In the genomic region with DNA sequence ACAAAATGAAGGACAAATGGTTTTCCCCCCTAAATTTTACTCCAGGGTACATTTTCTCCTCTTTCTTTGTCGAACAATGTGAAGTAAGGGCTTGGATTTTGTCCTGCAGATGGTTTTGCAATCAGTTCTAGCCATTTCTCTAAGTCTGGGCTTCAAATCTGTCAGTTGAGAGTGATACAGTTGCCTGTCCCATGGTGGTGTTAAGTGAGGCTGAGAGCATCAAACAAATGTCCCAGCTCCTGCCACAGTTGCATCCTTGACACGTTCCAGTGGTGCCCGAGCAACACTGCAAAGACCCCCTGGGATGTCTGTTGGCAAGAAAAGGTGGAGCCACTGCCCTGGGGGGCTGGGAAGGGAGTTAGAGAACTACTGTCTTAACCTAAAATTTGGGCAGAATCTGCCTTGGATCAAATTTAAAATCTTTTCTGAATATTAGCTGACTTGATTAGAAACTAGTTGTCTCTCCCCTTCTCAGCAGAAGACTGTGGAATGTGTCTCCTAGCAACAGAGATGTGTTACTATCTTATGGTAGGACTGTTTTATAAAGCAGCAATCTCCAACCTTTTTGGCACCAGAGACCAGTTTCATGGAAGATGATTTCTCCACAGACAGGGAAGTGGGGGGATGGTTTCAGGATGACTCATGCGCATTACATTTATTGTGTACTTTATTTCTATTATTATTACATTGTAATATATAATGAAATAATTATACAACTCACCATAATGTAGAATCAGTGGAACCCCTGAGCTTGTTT, we compare ENCODE assay signal across 18 cellular contexts.
DNase-seq lines count a peak whose midpoint lies in the region; ATAC-seq, FAIRE-seq and TF ChIP-seq lines count a peak whose summit lies in the region.
"Had no signal": no experiment of that assay in that cellular context is flagged by ENCODE, and none has a peak within 500 bp of the region (broad histone marks: within the 10 kb centered on the region; RNA-seq: fewer than 3 reads in every experiment).

No MANE protein-coding gene starts in this region.

- H3K27me3 ChIP-seq in endothelial cell of umbilical vein (ENCODE audit: control insufficient read depth in 2 of 2, insufficient read depth in 2 of 2, low read length in 2 of 2) (no peaks in the 10 kb centered on the region), sigmoid colon (no peaks in the 10 kb centered on the region)
- H3K27me3 ChIP-seq: Peyer's patch had no signal

- ATAC-seq in activated naive CD4-positive, alpha-beta T cell treated with anti-CD3 and anti-CD28 coated beads, Interleukin-2, amount 50 U/mL, for 72 hours = no peak
- ATAC-seq: CD8-positive, alpha-beta T cell; stimulated activated naive CD8-positive, alpha-beta T cell treated with anti-CD3 and anti-CD28 coated beads, Interleukin-15, amount 100 ng/mL, for 72 hours; T-helper 17 cell had no signal

- no peaks in the 10 kb centered on the region for H3K79me2 ChIP-seq in endothelial cell of umbilical vein (ENCODE audit: control insufficient read depth, insufficient read depth, low read length)

- H3K4me3 ChIP-seq in endothelial cell of umbilical vein (replicated peaks in 1 of 3; ENCODE audit: insufficient read depth in 1 of 3, low read depth in 1 of 3, low read length in 3 of 3) (no peak overlapping the region), mesodermal cell (ENCODE audit: extremely low read depth, insufficient read depth, low read length, poor library complexity, severe bottlenecking) (no peak overlapping the region), sigmoid colon (no peak overlapping the region)
- H3K4me3 ChIP-seq: Peyer's patch had no signal

- TF ChIP-seq EP300 in sigmoid colon (IDR thresholded peaks at IDR 0.05) = no peak

- CTCF ChIA-PET in endothelial cell of umbilical vein (lab: Charles Lee) = interaction anchor here (0.8 to 2.1 kb wide), 3 partner anchors 125 to 181 kb away, joined by 3 to 8 read pairs (median 3); a partner anchor contains a TSS
- CTCF ChIA-PET in HEK293T (lab: Yijun Ruan, JAX) = no interaction called here

- peaks cover 39% of the 10 kb centered on the region for H3K4me1 ChIP-seq in endothelial cell of umbilical vein (ENCODE audit: control insufficient read depth, extremely low read depth, insufficient read depth, low read length)
- peaks cover 6% of the 10 kb centered on the region for H3K4me1 ChIP-seq in mesodermal cell (ENCODE audit: control insufficient read depth, insufficient read depth, low read length, poor library complexity, severe bottlenecking)
- H3K4me1 ChIP-seq in sigmoid colon = peaks cover 0 to 37% (median 27%) of the 10 kb centered on the region in 4 donors
- H3K4me1 ChIP-seq: Peyer's patch had no signal

- 43% methylated on average over 2 of the region's 4 CpGs; no CpG with 5 or more reads in 1 of the 2 experiments for whole genome bisulfite sequencing in mesodermal cell (ENCODE audit: insufficient coverage in 2 of 2), 2 experiments
- 82 to 84% methylated on average over 4 of the region's 4 CpGs for WGBS in sigmoid colon, 2 donors

- H4K20me1 ChIP-seq in endothelial cell of umbilical vein (replicated peaks; ENCODE audit: control insufficient read depth, extremely low read depth, insufficient read depth, low read length) = no peaks in the 10 kb centered on the region

- no peak overlapping the region for H3K27ac Mint-ChIP-seq in activated naive CD4-positive, alpha-beta T cell treated with anti-CD3 and anti-CD28 coated beads, Interleukin-2, amount 50 U/mL, for 72 hours
- H3K27ac Mint-ChIP-seq: CD8-positive, alpha-beta T cell; stimulated activated naive CD8-positive, alpha-beta T cell treated with anti-CD3 and anti-CD28 coated beads, Interleukin-15, amount 100 ng/mL, for 72 hours; T-helper 17 cell had no signal

- peak overlapping the region; percentile 13 for H3K4me2 ChIP-seq in endothelial cell of umbilical vein (ENCODE audit: insufficient read depth, low read length)

- TF ChIP-seq CTCF in endothelial cell of umbilical vein (IDR thresholded peaks at IDR 0.05; ENCODE audit: extremely low read depth in 1 of 2, insufficient read depth in 1 of 2, low read depth in 1 of 2, low read length in 2 of 2) = no peak
- TF ChIP-seq CTCF in GM10266 (IDR thresholded peaks at IDR 0.05; ENCODE audit: control insufficient read depth, insufficient read depth, low read depth, missing control alignments) = no peak
- TF ChIP-seq CTCF in sigmoid colon (IDR thresholded peaks at IDR 0.05) = no peak

- no peak for TF ChIP-seq POLR2A in endothelial cell of umbilical vein (IDR thresholded peaks at IDR 0.05; ENCODE audit: low read depth, low read length)
- no peak for TF ChIP-seq POLR2A in sigmoid colon (IDR thresholded peaks at IDR 0.05)

- H3K36me3 Mint-ChIP-seq in activated naive CD4-positive, alpha-beta T cell treated with anti-CD3 and anti-CD28 coated beads, Interleukin-2, amount 50 U/mL, for 72 hours = no peaks in the 10 kb centered on the region
- H3K36me3 Mint-ChIP-seq: CD8-positive, alpha-beta T cell had no signal

- POLR2A ChIA-PET in endothelial cell of umbilical vein (lab: Charles Lee) (no interaction called here), HEK293T (lab: Yijun Ruan, JAX) (no interaction called here)

- H3K9me3 Mint-ChIP-seq in activated naive CD4-positive, alpha-beta T cell treated with anti-CD3 and anti-CD28 coated beads, Interleukin-2, amount 50 U/mL, for 72 hours = no peaks in the 10 kb centered on the region
- H3K9me3 Mint-ChIP-seq: CD8-positive, alpha-beta T cell; stimulated activated naive CD8-positive, alpha-beta T cell treated with anti-CD3 and anti-CD28 coated beads, Interleukin-15, amount 100 ng/mL, for 72 hours had no signal

- H3K27ac ChIP-seq in endothelial cell of umbilical vein (ENCODE audit: insufficient read depth, low read depth, low read length) = peak overlapping the region; percentile 71
- H3K27ac ChIP-seq in mesodermal cell (ENCODE audit: low read depth, low read length, severe bottlenecking) = peak overlapping the region; percentile 59
- H3K27ac ChIP-seq in sigmoid colon = peak overlapping the region in 2 of 4 donors; percentile 49 to 50

- H2AFZ ChIP-seq in endothelial cell of umbilical vein (ENCODE audit: low read depth, low read length) = no peak overlapping the region

- dilution Hi-C loops in endothelial cell of umbilical vein (cut with MboI; ENCODE audit: extremely low pct_ligation_motif_present, low sequenced_read_pairs) = no loop called here

- no peak overlapping the region for H3K9ac ChIP-seq in endothelial cell of umbilical vein (replicated peaks; ENCODE audit: extremely low read depth, insufficient read depth, low read length)

- FAIRE-seq in endothelial cell of umbilical vein (lab: Jason Lieb, UNC) = no peak
- FAIRE-seq: HTR-8/SVneo had no signal

- no TSS peak for BruUV-seq in endothelial cell of umbilical vein (replicated peaks; lab: Mats Ljungman, UMichigan)

- no peaks in the 10 kb centered on the region for H3K36me3 ChIP-seq in endothelial cell of umbilical vein (ENCODE audit: control insufficient read depth in 2 of 2, extremely low read depth in 1 of 2, insufficient read depth in 2 of 2, low read length in 2 of 2)
- H3K36me3 ChIP-seq in mesodermal cell (ENCODE audit: control insufficient read depth, insufficient read depth, low read length) = no peaks in the 10 kb centered on the region
- H3K36me3 ChIP-seq in sigmoid colon = no peaks in the 10 kb centered on the region
- H3K36me3 ChIP-seq: Peyer's patch had no signal

- H3K9me3 ChIP-seq in endothelial cell of umbilical vein (replicated peaks; ENCODE audit: control insufficient read depth, insufficient read depth, low read length) = no peaks in the 10 kb centered on the region
- H3K9me3 ChIP-seq in mesodermal cell (ENCODE audit: control insufficient read depth, low read length) = no peaks in the 10 kb centered on the region
- H3K9me3 ChIP-seq in sigmoid colon = no peaks in the 10 kb centered on the region
- H3K9me3 ChIP-seq: Peyer's patch had no signal

- DNase-seq in EH (ENCODE audit: low read depth) (peak; percentile 90), NCI-H226 (peak; percentile 82), endothelial cell of umbilical vein (ENCODE audit: low read depth, low spot score) (peak; percentile 34), GM10266 (ENCODE audit: extremely low spot score) (no peak), sigmoid colon (no peak), HEK293T (ENCODE audit: extremely low spot score) (no peak)
- DNase-seq in activated naive CD4-positive, alpha-beta T cell treated with anti-CD3 and anti-CD28 coated beads, Interleukin-2, amount 50 U/mL, for 72 hours (ENCODE audit: low spot score in 2 of 2) = no peak
- DNase-seq: activated CD4-positive, alpha-beta T cell treated with anti-CD3 and anti-CD28 coated beads, Interleukin-2, amount 50 U/mL, for 48 hours; activated effector memory CD4-positive, alpha-beta T cell treated with Interleukin-2 at 50 U/mL for 16 hours; CD8-positive, alpha-beta T cell; central memory CD4-positive, alpha-beta T cell; NCI-H1092 treated with DMSO at 0.1 percent for 48 hours; NCI-H526; Peyer's patch; stimulated activated naive CD8-positive, alpha-beta T cell treated with anti-CD3 and anti-CD28 coated beads, Interleukin-15, amount 100 ng/mL, for 72 hours; T-helper 17 cell had no signal

- intact Hi-C loops in endothelial cell of umbilical vein (cut with micrococcal nuclease) (loop anchor here (2.0 kb wide), 1 partner anchor 37 kb away; no protein-coding TSS in a partner anchor), sigmoid colon (cut with DNase I) (loop anchor here (5.0 kb wide), 1 partner anchor 40 kb away; no protein-coding TSS in a partner anchor)

- no peaks in the 10 kb centered on the region for H3K9me1 ChIP-seq in endothelial cell of umbilical vein (replicated peaks; ENCODE audit: control insufficient read depth, extremely low read depth, insufficient read depth, low read length)

TF ChIP-seq in endothelial cell of umbilical vein, 7 proteins besides CTCF, POLR2A, EP300 and RAD21:
- TF ChIP-seq, protein P1, sequence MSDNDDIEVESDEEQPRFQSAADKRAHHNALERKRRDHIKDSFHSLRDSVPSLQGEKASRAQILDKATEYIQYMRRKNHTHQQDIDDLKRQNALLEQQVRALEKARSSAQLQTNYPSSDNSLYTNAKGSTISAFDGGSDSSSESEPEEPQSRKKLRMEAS (IDR thresholded peaks at IDR 0.05; ENCODE audit: insufficient read depth, insufficient read length) = no peak
- TF ChIP-seq FOS (IDR thresholded peaks at IDR 0.05; ENCODE audit: borderline replicate concordance, insufficient read depth, low read length) (peak; percentile 81), EZH2 (IDR thresholded peaks at IDR 0.05; ENCODE audit: borderline replicate concordance, low read depth, low read length, severe bottlenecking) (no peak)

TF ChIP-seq in HEK293T, 16 proteins besides CTCF, POLR2A, EP300 and RAD21 (continues in another document):
- TF ChIP-seq ELF4 (IDR thresholded peaks at IDR 0.05) (no peak), BHLHE40 (IDR thresholded peaks at IDR 0.05; ENCODE audit: borderline replicate concordance) (no peak), CTBP1 (IDR thresholded peaks at IDR 0.05; ENCODE audit: borderline replicate concordance) (no peak), L3MBTL2 (conservative IDR thresholded peaks at IDR 0.05) (no peak), NFRKB (IDR thresholded peaks at IDR 0.05) (no peak), SP1 (IDR thresholded peaks at IDR 0.05) (no peak), ZNF384 (IDR thresholded peaks at IDR 0.05) (no peak), LEF1 (IDR thresholded peaks at IDR 0.05; ENCODE audit: borderline replicate concordance) (no peak), HDGF (IDR thresholded peaks at IDR 0.05; ENCODE audit: borderline replicate concordance) (no peak), TARDBP (IDR thresholded peaks at IDR 0.05) (no peak)

Comparison
In these comparisons a context has a peak if more than half of its experiments do, and no peak if none do; other contexts are left out.
1. DNase-seq: peak in EH (single experiment), NCI-H226 (single experiment) and endothelial cell of umbilical vein (single experiment); none in GM10266 (single experiment), activated naive CD4-positive, alpha-beta T cell treated with anti-CD3 and anti-CD28 coated beads, Interleukin-2, amount 50 U/mL, for 72 hours (0 of 2), sigmoid colon (single experiment) and HEK293T (single experiment).